1 cellular context compared by ENCODE assay signal in genomic region chr1:228226956-228227791, GRCh38.
TF ChIP-seq lines count a peak whose summit lies in the region.

No MANE protein-coding gene starts in this region.

TF ChIP-seq in HepG2, 621 proteins besides CTCF, POLR2A, EP300 and RAD21 (continues in another document):
- TF ChIP-seq ZNF646 (CRISPR knock-in tag; IDR thresholded peaks at IDR 0.05) (no peak), ZNF512B (CRISPR knock-in tag; IDR thresholded peaks at IDR 0.05; ENCODE audit: borderline replicate concordance) (no peak), ZNF704 (CRISPR knock-in tag; IDR thresholded peaks at IDR 0.05; ENCODE audit: borderline replicate concordance) (no peak), HMGXB4 (CRISPR knock-in tag; IDR thresholded peaks at IDR 0.05; ENCODE audit: borderline replicate concordance in 1 of 2, low read depth in 1 of 2) (peak; percentile 33 to 60; a peak in 1 of 4 replicates), ZNF772 (CRISPR knock-in tag; IDR thresholded peaks at IDR 0.05) (no peak), ZUFSP (CRISPR knock-in tag; IDR thresholded peaks at IDR 0.05; ENCODE audit: borderline replicate concordance) (no peak), ZBTB40 (IDR thresholded peaks at IDR 0.05) (no peak), ZBTB40 (CRISPR knock-in tag; IDR thresholded peaks at IDR 0.05) (no peak), NFYB (CRISPR knock-in tag; IDR thresholded peaks at IDR 0.05) (no peak), ZNF710 (CRISPR knock-in tag; IDR thresholded peaks at IDR 0.05; ENCODE audit: borderline replicate concordance) (no peak), TARDBP (CRISPR knock-in tag; IDR thresholded peaks at IDR 0.05) (peak; percentile 44; the same call in 1 of the 2 replicates), KDM2A (CRISPR knock-in tag; IDR thresholded peaks at IDR 0.05; ENCODE audit: borderline replicate concordance, low read depth) (peak; percentile 34; the same call in 1 of the 2 replicates), HMG20B (CRISPR knock-in tag; conservative IDR thresholded peaks at IDR 0.05) (no peak), ZNF253 (CRISPR knock-in tag; IDR thresholded peaks at IDR 0.05; ENCODE audit: borderline replicate concordance) (no peak), SRSF1 (optimal IDR thresholded peaks at IDR 0.05; ENCODE audit: low read depth, low read length) (no peak), ZNF263 (CRISPR knock-in tag; IDR thresholded peaks at IDR 0.05) (no peak), ZNF337 (CRISPR knock-in tag; IDR thresholded peaks at IDR 0.05; ENCODE audit: borderline replicate concordance, low read depth) (no peak), BCL6 (CRISPR knock-in tag; IDR thresholded peaks at IDR 0.05) (no peak), KLF13 (CRISPR knock-in tag; IDR thresholded peaks at IDR 0.05) (no peak), ZNF225 (CRISPR knock-in tag; IDR thresholded peaks at IDR 0.05) (0 out of 2 replicates have a peak, but pooled peaks have one; percentile 52), ZNF607 (CRISPR knock-in tag; IDR thresholded peaks at IDR 0.05; ENCODE audit: borderline replicate concordance) (no peak), TBP (CRISPR knock-in tag; IDR thresholded peaks at IDR 0.05) (no peak), MED8 (CRISPR knock-in tag; IDR thresholded peaks at IDR 0.05; ENCODE audit: insufficient replicate concordance) (peak; percentile 15), HNF4A (CRISPR knock-in tag; IDR thresholded peaks at IDR 0.05) (peak; percentile 29; the same call in 1 of the 2 replicates)
